Comparison of ENCODE assay signal across 1 cellular context in the genomic region with DNA sequence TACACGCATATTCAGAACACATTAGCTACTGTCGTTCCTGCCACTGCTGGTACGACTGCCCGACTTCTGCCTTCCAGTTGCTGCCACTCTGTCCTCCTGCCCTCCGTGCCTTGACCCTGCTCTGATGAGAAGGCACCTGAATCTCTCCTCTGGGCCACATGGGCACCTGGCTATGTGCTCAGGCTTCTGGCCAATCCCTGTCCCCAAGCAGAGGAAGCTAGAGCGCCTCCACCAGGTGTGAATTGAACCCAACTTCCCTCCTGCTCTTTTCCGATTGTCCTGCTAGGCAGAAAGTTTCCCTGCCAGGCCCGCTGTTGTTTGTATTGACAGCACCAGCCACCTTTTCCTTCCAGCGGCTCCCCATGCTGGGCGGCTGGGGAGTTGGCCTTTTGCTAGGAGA.
TF ChIP-seq lines count a peak whose summit lies in the region.

No MANE protein-coding gene starts in this region.

TF ChIP-seq in H1, 55 proteins besides CTCF, POLR2A, EP300 and RAD21:
- TF ChIP-seq, protein P1, sequence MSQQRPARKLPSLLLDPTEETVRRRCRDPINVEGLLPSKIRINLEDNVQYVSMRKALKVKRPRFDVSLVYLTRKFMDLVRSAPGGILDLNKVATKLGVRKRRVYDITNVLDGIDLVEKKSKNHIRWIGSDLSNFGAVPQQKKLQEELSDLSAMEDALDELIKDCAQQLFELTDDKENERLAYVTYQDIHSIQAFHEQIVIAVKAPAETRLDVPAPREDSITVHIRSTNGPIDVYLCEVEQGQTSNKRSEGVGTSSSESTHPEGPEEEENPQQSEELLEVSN (IDR thresholded peaks at IDR 0.05), result peak; percentile 63
- TF ChIP-seq, protein P2, sequence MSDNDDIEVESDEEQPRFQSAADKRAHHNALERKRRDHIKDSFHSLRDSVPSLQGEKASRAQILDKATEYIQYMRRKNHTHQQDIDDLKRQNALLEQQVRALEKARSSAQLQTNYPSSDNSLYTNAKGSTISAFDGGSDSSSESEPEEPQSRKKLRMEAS (IDR thresholded peaks at IDR 0.05), result peak; percentile 55
- no peak for TF ChIP-seq ZNF274 (IDR thresholded peaks at IDR 0.05; ENCODE audit: borderline replicate concordance, extremely low read depth, low read length)
